19 cellular contexts compared by ENCODE assay signal in genomic region chr3:46396129-46396528, GRCh38. TPM values are rescaled to one million over a fixed set of nuclear protein-coding genes. Genes with fewer than 3 reads are reported as not detected.
DNase-seq lines count a peak whose midpoint lies in the region; ATAC-seq, FAIRE-seq and TF ChIP-seq lines count a peak whose summit lies in the region.
"Had no signal": no experiment of that assay in that cellular context is flagged by ENCODE, and none has a peak within 500 bp of the region (broad histone marks: within the 10 kb centered on the region; RNA-seq: fewer than 3 reads in every experiment).

No MANE protein-coding gene starts in this region.

- ATAC-seq in GM12878 = peak; percentile 83

- POLR2A ChIA-PET in GM12878 (lab: Charles Lee) = no interaction called here
- POLR2A ChIA-PET in SK-N-SH (lab: Yijun Ruan, JAX) = no interaction called here

- H2AFZ ChIP-seq in GM12878 (ENCODE audit: control insufficient read depth, low read depth, low read length) (no peak overlapping the region; the same call in 1 of the 2 replicates), SK-N-SH (ENCODE audit: low read depth) (no peak overlapping the region)

- H3K4me2 ChIP-seq in GM12878 (ENCODE audit: control insufficient read depth, insufficient read depth) (peak overlapping the region; percentile 48; the same call in 1 of the 2 replicates), SK-N-SH (no peak overlapping the region)

- no TSS peak for BruUV-seq in GM12878 (replicated peaks; lab: Mats Ljungman, UMichigan)

- intact Hi-C loops in GM12878 (cut with micrococcal nuclease; ENCODE audit: unreplicated experiment) (no loop called here), spleen (cut with DNase I; ENCODE audit: low total_unique reads) (no loop called here)

- H3K4me1 ChIP-seq in GM12878 (ENCODE audit: control insufficient read depth, insufficient read depth, low read length) (peaks cover 20% of the 10 kb centered on the region), spleen (peaks cover 0 to 62% (median 27%) of the 10 kb centered on the region in 6 donors), SK-N-SH (ENCODE audit: control insufficient read depth in 1 of 2, insufficient read depth in 2 of 2, low read depth in 1 of 2, low read length in 1 of 2) (no peaks in the 10 kb centered on the region)
- H3K4me1 ChIP-seq: HAP-1, sigmoid colon had no signal

- H4K20me1 ChIP-seq in GM12878 (ENCODE audit: control insufficient read depth, insufficient read depth) (no peaks in the 10 kb centered on the region), SK-N-SH (ENCODE audit: insufficient read depth) (no peaks in the 10 kb centered on the region)

- H3K27me3 ChIP-seq in GM12878 (replicated peaks in 1 of 2; ENCODE audit: control insufficient read depth in 2 of 2, insufficient read depth in 2 of 2, low read length in 1 of 2) (no peaks in the 10 kb centered on the region; a peak in 1 of 4 replicates), spleen (replicated peaks in 1 of 7) (no peaks in the 10 kb centered on the region), SK-N-SH (ENCODE audit: insufficient read depth) (peaks cover 27% of the 10 kb centered on the region; the same call in 1 of the 2 replicates)
- H3K27me3 ChIP-seq: sigmoid colon had no signal

- no peaks in the 10 kb centered on the region for H3K79me2 ChIP-seq in GM12878 (ENCODE audit: control insufficient read depth, insufficient read depth, low read length)
- H3K79me2 ChIP-seq in SK-N-SH (ENCODE audit: insufficient read depth) = no peaks in the 10 kb centered on the region

- 1% methylated on average over 4 of the region's 4 CpGs for WGBS in GM12878 (ENCODE audit: insufficient coverage, insufficient replicate concordance, low lambda C conversion rate, missing lambda C conversion rate)
- 15 to 29% (median 19%) methylated on average over 4 of the region's 4 CpGs for WGBS in spleen, 5 donors
- 3% methylated on average over 4 of the region's 4 CpGs for WGBS in SK-N-SH (ENCODE audit: low lambda C conversion rate)

- RAD21 ChIA-PET in GM12878 (lab: Charles Lee; ENCODE audit: unreplicated experiment) = no interaction called here

- no peak for TF ChIP-seq CTCF in NB4 (IDR thresholded peaks at IDR 0.05; ENCODE audit: low read depth, low read length)
- TF ChIP-seq CTCF in GM12878 (IDR thresholded peaks at IDR 0.05 in 2 of 3, conservative IDR thresholded peaks at IDR 0.05 in 1 of 3; ENCODE audit: control insufficient read depth in 2 of 3, extremely low read depth in 1 of 3, insufficient read depth in 1 of 3, low read depth in 3 of 3, low read length in 3 of 3) = no peak
- no peak for TF ChIP-seq CTCF in spleen (IDR thresholded peaks at IDR 0.05 in 8 of 11, conservative IDR thresholded peaks at IDR 0.05 in 3 of 11)
- TF ChIP-seq CTCF in SK-N-SH (IDR thresholded peaks at IDR 0.05) = no peak

- TF ChIP-seq EP300 in GM12878 (IDR thresholded peaks at IDR 0.05; ENCODE audit: borderline replicate concordance in 1 of 2, control insufficient read depth in 1 of 2, low read depth in 2 of 2, low read length in 2 of 2) (no peak), SK-N-SH (IDR thresholded peaks at IDR 0.05; ENCODE audit: borderline replicate concordance in 1 of 2, low read depth in 1 of 2, low read length in 1 of 2) (no peak)

- TF ChIP-seq POLR2A in NB4 (IDR thresholded peaks at IDR 0.05; ENCODE audit: extremely low read depth, insufficient read length) (no peak), GM12878 (IDR thresholded peaks at IDR 0.05; ENCODE audit: low read depth, low read length) (no peak), spleen (IDR thresholded peaks at IDR 0.05) (no peak)

- no peaks in the 10 kb centered on the region for H3F3A ChIP-seq in SK-N-SH (replicated peaks; ENCODE audit: insufficient read depth)

- DNase-seq in SKM-1 treated with dmso at 0.1 percent for 144 hours (lab: John Stamatoyannopoulos, UW; ENCODE audit: unreplicated experiment) (peak; percentile 35), SKM-1 (lab: John Stamatoyannopoulos, UW; ENCODE audit: unreplicated experiment) (no peak), NB4 (ENCODE audit: low read depth) (peak; percentile 70), GM12878 (ENCODE audit: low read depth, low spot score) (peak; percentile 46), spleen (no peak), NCI-H2171 treated with DMSO at 0.1 percent for 48 hours (lab: John Stamatoyannopoulos, UW) (no peak), SK-N-SH (no peak), NCI-H524 (lab: John Stamatoyannopoulos, UW) (no peak)
- DNase-seq: 8988T; glutamatergic neuron; IMR-90; NCI-H146; NCI-H446; sigmoid colon; stimulated activated CD4-positive, alpha-beta T cell treated with anti-CD3 and anti-CD28 coated beads, Interleukin-4, amount 100 ng/mL, for 24 hours had no signal

- TF ChIP-seq RAD21 in GM12878 (IDR thresholded peaks at IDR 0.05; ENCODE audit: insufficient read depth, low read depth, low read length) (no peak), SK-N-SH (IDR thresholded peaks at IDR 0.05; ENCODE audit: low read length) (no peak)

- FAIRE-seq in GM12878 (lab: Jason Lieb, UNC) = peak; percentile 72
- FAIRE-seq: astrocyte, islet of Langerhans had no signal

- H3K9me3 ChIP-seq in GM12878 (replicated peaks; ENCODE audit: control insufficient read depth, insufficient read depth, low read length) (no peaks in the 10 kb centered on the region; the same call in 1 of the 3 replicates), spleen (no peaks in the 10 kb centered on the region), SK-N-SH (no peaks in the 10 kb centered on the region)
- H3K9me3 ChIP-seq: HAP-1, sigmoid colon had no signal

- H3K36me3 ChIP-seq in GM12878 (ENCODE audit: control insufficient read depth in 2 of 2, insufficient read depth in 2 of 2, low read length in 1 of 2) (no peaks in the 10 kb centered on the region), spleen (no peaks in the 10 kb centered on the region), SK-N-SH (replicated peaks in 1 of 2; ENCODE audit: control insufficient read depth in 1 of 2, insufficient read depth in 2 of 2, low read length in 1 of 2) (no peaks in the 10 kb centered on the region)
- H3K36me3 ChIP-seq: HAP-1, sigmoid colon had no signal

- no peaks in the 10 kb centered on the region for H3K9me2 ChIP-seq in SK-N-SH

- no peak overlapping the region for H3K4me3 ChIP-seq in NB4 (ENCODE audit: low read depth, low read length)
- no peak overlapping the region for H3K4me3 ChIP-seq in GM12878
- no peak overlapping the region for H3K4me3 ChIP-seq in spleen
- H3K4me3 ChIP-seq in SK-N-SH (ENCODE audit: low read depth in 2 of 2, low read length in 1 of 2) = no peak overlapping the region
- H3K4me3 ChIP-seq: HAP-1, sigmoid colon had no signal

- SMC1A ChIA-PET in GM12878 (lab: Charles Lee; ENCODE audit: uncharacterized antibody, unreplicated experiment) = no interaction called here

- H3K9ac ChIP-seq in GM12878 (ENCODE audit: control insufficient read depth, insufficient read depth, low read length) (no peak overlapping the region), SK-N-SH (no peak overlapping the region)

- CTCF ChIA-PET in GM12878 (lab: Yijun Ruan, JAX) = no interaction called here
- CTCF ChIA-PET in SK-N-SH (lab: Yijun Ruan, JAX) = no interaction called here

- no peak overlapping the region for H3K27ac ChIP-seq in GM12878 (ENCODE audit: control insufficient read depth, insufficient read depth)
- peak overlapping the region in 6 of 8 donors; percentile 28 to 65 (median 54) for H3K27ac ChIP-seq in spleen
- H3K27ac ChIP-seq in SK-N-SH (ENCODE audit: low read depth in 2 of 2, low read length in 1 of 2) = no peak overlapping the region
- H3K27ac ChIP-seq: sigmoid colon had no signal

- in situ Hi-C loops in GM12878 (cut with MboI) = no loop called here

RNA-seq across cellular contexts. Expression of gene CCRL2, which starts 10.9 kb away (rescaled TPM):
- total RNA-seq in GM12878 (2013; cell fraction: nucleolus; rRNA removed) = not detected in 2 replicates
- total RNA-seq in GM12878 (2014; rRNA removed) = 2.1 and 2.3 TPM in 2 replicates
- 1.8 and 2.2 TPM in 2 replicates for total RNA-seq in GM12878 (2014; rRNA removed; fragmentation: Illumina TruSeq; extraction: Trizol)
- total RNA-seq in GM12878 (2021) = 1.6 and 2.1 TPM in 2 replicates
- polyA plus RNA-seq in GM12878 (2011; ENCODE audit: low read depth) = 1.1 TPM
- polyA plus RNA-seq in GM12878 (2011; rRNA removed) = 0.04 TPM in 1 of 2 replicates, not detected in the other
- 0.06 and 0.07 TPM in 2 replicates for polyA plus RNA-seq in GM12878 (2011; cell fraction: cytosol; rRNA removed)
- 0.12 TPM in 1 of 2 replicates, not detected in the other for polyA plus RNA-seq in GM12878 (2011; cell fraction: nucleus; rRNA removed)
- 0.66 and 0.84 TPM in 2 replicates for polyA plus RNA-seq in GM12878 (2012)
- 1.7 and 2.1 TPM in 2 replicates for polyA plus RNA-seq in GM12878 (2014; fragmentation: Illumina TruSeq; extraction: Trizol)
- polyA plus RNA-seq in GM12878 (2014; fragmentation: Nextera tagmentation; extraction: Ambion mirVana) = 1 to 10 TPM; 1.5 to 2.2 TPM
- polyA plus RNA-seq in GM12878 (2014; rRNA removed) = 1.6 and 2.5 TPM in 2 replicates
- polyA plus RNA-seq in GM12878 (2016; fragmentation: Nextera tagmentation; extraction: Ambion mirVana) = 1 to 10 TPM; 1.2 to 1.7 TPM
- 0.52 TPM in 1 of 2 replicates, not detected in the other for polyA minus RNA-seq in GM12878 (2011; rRNA and poly(A)+ RNA removed)
- polyA minus RNA-seq in GM12878 (2011; cell fraction: cytosol; rRNA and poly(A)+ RNA removed) = not detected in 2 replicates
- not detected in 2 replicates for polyA minus RNA-seq in GM12878 (2011; cell fraction: nucleus; rRNA and poly(A)+ RNA removed)
- total RNA-seq in spleen = 10 to 100 TPM in 6 of 7 donors, 1 to 10 TPM in 1; 9.9 to 21.7 (median 15.5) TPM
- polyA plus RNA-seq in spleen = 10 to 100 TPM in 1 of 3 donors, 1 to 10 TPM in 2; 4.8 to 12.0 (median 5.6) TPM
- not detected in 2 replicates for polyA plus RNA-seq in SK-N-SH (2012; rRNA removed)
- polyA plus RNA-seq in SK-N-SH (2012; cell fraction: cytosol; rRNA removed) = 0.06 TPM in 1 of 2 replicates, not detected in the other
- polyA plus RNA-seq in SK-N-SH (2012; cell fraction: nucleus; rRNA removed) = 0.08 TPM in 1 of 2 replicates, not detected in the other
- total RNA-seq: astrocyte, osteocyte had no signal

RNA-seq across cellular contexts. Expression of gene CCR5, which starts 25.4 kb away (rescaled TPM):
- not detected in 2 replicates for total RNA-seq in GM12878 (2013; cell fraction: nucleolus; rRNA removed)
- total RNA-seq in GM12878 (2014; rRNA removed) = 0.17 and 0.27 TPM in 2 replicates
- 0.92 and 1.2 TPM in 2 replicates for total RNA-seq in GM12878 (2014; rRNA removed; fragmentation: Illumina TruSeq; extraction: Trizol)
- total RNA-seq in GM12878 (2021) = 1.2 TPM in 2 replicates
- 0.17 TPM for polyA plus RNA-seq in GM12878 (2011; ENCODE audit: low read depth)
- not detected in 2 replicates for polyA plus RNA-seq in GM12878 (2011; rRNA removed)
- polyA plus RNA-seq in GM12878 (2011; cell fraction: cytosol; rRNA removed) = not detected in 2 replicates
- polyA plus RNA-seq in GM12878 (2011; cell fraction: nucleus; rRNA removed) = not detected in 2 replicates
- polyA plus RNA-seq in GM12878 (2012) = 0.21 and 0.24 TPM in 2 replicates
- polyA plus RNA-seq in GM12878 (2014; fragmentation: Illumina TruSeq; extraction: Trizol) = 1.6 TPM in 2 replicates
- polyA plus RNA-seq in GM12878 (2014; fragmentation: Nextera tagmentation; extraction: Ambion mirVana) = under 1 TPM; 0.21 to 0.51 TPM
- 0.94 and 1.2 TPM in 2 replicates for polyA plus RNA-seq in GM12878 (2014; rRNA removed)
- polyA plus RNA-seq in GM12878 (2016; fragmentation: Nextera tagmentation; extraction: Ambion mirVana) = under 1 TPM; 0.49 to 0.82 TPM
- polyA minus RNA-seq in GM12878 (2011; rRNA and poly(A)+ RNA removed) = not detected in 2 replicates
- polyA minus RNA-seq in GM12878 (2011; cell fraction: cytosol; rRNA and poly(A)+ RNA removed) = not detected in 2 replicates
- not detected in 2 replicates for polyA minus RNA-seq in GM12878 (2011; cell fraction: nucleus; rRNA and poly(A)+ RNA removed)
- total RNA-seq in spleen = 10 to 100 TPM in 3 of 7 donors, 1 to 10 TPM in 4; 5.0 to 15.5 (median 9.5) TPM
- 1 to 10 TPM; 2.0 to 5.8 (median 2.4) TPM for polyA plus RNA-seq in spleen
- polyA plus RNA-seq in SK-N-SH (2012; rRNA removed) = not detected in 2 replicates
- polyA plus RNA-seq in SK-N-SH (2012; cell fraction: cytosol; rRNA removed) = not detected in 2 replicates
- polyA plus RNA-seq in SK-N-SH (2012; cell fraction: nucleus; rRNA removed) = not detected in 2 replicates
- total RNA-seq: astrocyte, IMR-90, osteocyte had no signal
- polyA plus RNA-seq: IMR-90 had no signal

RNA-seq across cellular contexts. Expression of gene CCR2, which starts 42.2 kb away (rescaled TPM):
- total RNA-seq in GM12878 (2013; cell fraction: nucleolus; rRNA removed) = not detected in 2 replicates
- total RNA-seq in GM12878 (2014; rRNA removed) (3.6 and 4.4 TPM in 2 replicates), GM12878 (2014; rRNA removed; fragmentation: Illumina TruSeq; extraction: Trizol) (4.3 and 4.4 TPM in 2 replicates), GM12878 (2021) (2.5 and 3.5 TPM in 2 replicates), spleen (10 to 100 TPM; 14.3 to 54.4 (median 26.7) TPM)
- 0.18 TPM for polyA plus RNA-seq in GM12878 (2011; ENCODE audit: low read depth)
- polyA plus RNA-seq in GM12878 (2011; rRNA removed) (not detected in 2 replicates), GM12878 (2014; fragmentation: Illumina TruSeq; extraction: Trizol) (3.6 and 4.1 TPM in 2 replicates), GM12878 (2014; fragmentation: Nextera tagmentation; extraction: Ambion mirVana) (1 to 10 TPM; 2.5 to 4.7 TPM), GM12878 (2014; rRNA removed) (2.1 and 2.7 TPM in 2 replicates), GM12878 (2016; fragmentation: Nextera tagmentation; extraction: Ambion mirVana) (1 to 10 TPM; 1.9 to 2.7 TPM), spleen (1 to 10 TPM; 2.0 to 5.8 (median 5.0) TPM), SK-N-SH (2012; rRNA removed) (not detected in 2 replicates)
- polyA plus RNA-seq in GM12878 (2011; cell fraction: cytosol; rRNA removed) = not detected in 2 replicates
- polyA plus RNA-seq in GM12878 (2011; cell fraction: nucleus; rRNA removed) = not detected in 2 replicates
- 0.32 and 0.80 TPM in 2 replicates for polyA plus RNA-seq in GM12878 (2012)
- polyA minus RNA-seq in GM12878 (2011; rRNA and poly(A)+ RNA removed) = not detected in 2 replicates
- not detected in 2 replicates for polyA minus RNA-seq in GM12878 (2011; cell fraction: cytosol; rRNA and poly(A)+ RNA removed)
- polyA minus RNA-seq in GM12878 (2011; cell fraction: nucleus; rRNA and poly(A)+ RNA removed) = not detected in 2 replicates
- not detected in 2 replicates for polyA plus RNA-seq in SK-N-SH (2012; cell fraction: cytosol; rRNA removed)
- not detected in 2 replicates for polyA plus RNA-seq in SK-N-SH (2012; cell fraction: nucleus; rRNA removed)
- total RNA-seq: astrocyte, IMR-90, osteocyte had no signal
- polyA plus RNA-seq: IMR-90 had no signal

Comparison
In these comparisons a context has a peak if more than half of its experiments do, and no peak if none do; other contexts are left out.
1. DNase-seq: peak in SKM-1 treated with dmso at 0.1 percent for 144 hours (single experiment), NB4 (single experiment) and GM12878 (single experiment); none in SKM-1 (single experiment), spleen (single experiment), NCI-H2171 treated with DMSO at 0.1 percent for 48 hours (single experiment), SK-N-SH (single experiment) and NCI-H524 (0 of 2).
2. H3K27ac ChIP-seq: peak in spleen (6 of 8); none in GM12878 (single experiment) and SK-N-SH (0 of 2).